ENCODE assay signal across 8 cellular contexts in genomic region chr16:30558789-30559377, GRCh38. TPM values are rescaled to one million over a fixed set of nuclear protein-coding genes. Genes with fewer than 3 reads are reported as not detected.
DNase-seq lines count a peak whose midpoint lies in the region; ATAC-seq, FAIRE-seq and TF ChIP-seq lines count a peak whose summit lies in the region.

No MANE protein-coding gene starts in this region.

- peaks cover 1% of the 10 kb centered on the region for H4K20me1 ChIP-seq in astrocyte (ENCODE audit: insufficient read depth, low read length)

- DNase-seq in activated naive CD4-positive, alpha-beta T cell treated with anti-CD3 and anti-CD28 coated beads for 36 hours, result no peak
- DNase-seq in activated naive CD4-positive, alpha-beta T cell treated with anti-CD3 and anti-CD28 coated beads, Interleukin-2, amount 50 U/mL, for 16 hours, result no peak
- DNase-seq in astrocyte (ENCODE audit: low read depth) (no peak), lower lobe of right lung (no peak), tibial nerve (ENCODE audit: low spot score in 2 of 2) (no peak), glomerular visceral epithelial cell (ENCODE audit: extremely low spot score) (no peak), GM20000 (ENCODE audit: low spot score) (no peak)

- peak overlapping the region; percentile 64 for H3K9ac ChIP-seq in astrocyte (ENCODE audit: low read length)

- H3K4me1 Mint-ChIP-seq in activated naive CD4-positive, alpha-beta T cell treated with anti-CD3 and anti-CD28 coated beads for 36 hours (ENCODE audit: low read depth), result peaks cover 27% of the 10 kb centered on the region
- peaks cover 5% of the 10 kb centered on the region for H3K4me1 Mint-ChIP-seq in astrocyte (ENCODE audit: low read depth, unreplicated experiment)

- H3K27me3 Mint-ChIP-seq in activated naive CD4-positive, alpha-beta T cell treated with anti-CD3 and anti-CD28 coated beads for 36 hours (ENCODE audit: low read depth), result no peaks in the 10 kb centered on the region
- peaks cover 3% of the 10 kb centered on the region for H3K27me3 Mint-ChIP-seq in astrocyte (ENCODE audit: low read depth, unreplicated experiment)

- intact Hi-C loops in activated naive CD4-positive, alpha-beta T cell treated with anti-CD3 and anti-CD28 coated beads for 36 hours (cut with micrococcal nuclease), result loop anchor here (1.0 to 10.0 kb wide), 5 partner anchors 13 to 366 kb away; partner anchors contain the start of genes FBXL19, SRCAP, ZNF747 and ZNF785
- intact Hi-C loops in lower lobe of right lung (cut with DNase I), result no loop called here

- H3K9me3 ChIP-seq in astrocyte (ENCODE audit: insufficient read depth, low read depth, low read length), result no peaks in the 10 kb centered on the region
- no peaks in the 10 kb centered on the region for H3K9me3 ChIP-seq in lower lobe of right lung
- H3K9me3 ChIP-seq in tibial nerve, result no peaks in the 10 kb centered on the region

- H3K4me1 ChIP-seq in astrocyte (ENCODE audit: insufficient read depth, low read length), result peaks cover 9% of the 10 kb centered on the region
- H3K4me1 ChIP-seq in lower lobe of right lung, result peaks cover 26% of the 10 kb centered on the region
- H3K4me1 ChIP-seq in tibial nerve, result peaks cover 0 to 29% (median 9%) of the 10 kb centered on the region in 4 donors

- no peak for ATAC-seq in lower lobe of right lung
- ATAC-seq in HG02571 (IDR thresholded peaks at IDR 0.05; ENCODE audit: unreplicated experiment), result no peak

- peak overlapping the region; percentile 90 for H3K27ac Mint-ChIP-seq in activated naive CD4-positive, alpha-beta T cell treated with anti-CD3 and anti-CD28 coated beads for 36 hours
- H3K27ac Mint-ChIP-seq in astrocyte (ENCODE audit: unreplicated experiment), result peak overlapping the region; percentile 82

- H3K4me3 ChIP-seq in astrocyte (ENCODE audit: insufficient read depth, low read depth, low read length), result peak overlapping the region; percentile 78
- H3K4me3 ChIP-seq in lower lobe of right lung, result peak overlapping the region; percentile 92
- peak overlapping the region; percentile 34 to 90 (median 73) for H3K4me3 ChIP-seq in tibial nerve

- peak overlapping the region; percentile 88 for H3K4me2 ChIP-seq in astrocyte (ENCODE audit: low read length)

- peak overlapping the region; percentile 89 for H2AFZ ChIP-seq in astrocyte (ENCODE audit: low read depth, low read length)

- WGBS in tibial nerve, 2 donors, result 78 to 81% methylated on average over 21 of the region's 21 CpGs

- H3K27me3 ChIP-seq in astrocyte (ENCODE audit: insufficient read depth, low read length) (no peaks in the 10 kb centered on the region), lower lobe of right lung (ENCODE audit: low read depth) (no peaks in the 10 kb centered on the region), tibial nerve (no peaks in the 10 kb centered on the region)

- TF ChIP-seq EP300 in tibial nerve (IDR thresholded peaks at IDR 0.05), result no peak

- H3K27ac ChIP-seq in astrocyte (ENCODE audit: low read depth, low read length) (peak overlapping the region; percentile 55), lower lobe of right lung (peak overlapping the region; percentile 98), tibial nerve (peak overlapping the region; percentile 75 to 95 (median 92))

- CTCF ChIA-PET in activated naive CD4-positive, alpha-beta T cell treated with anti-CD3 and anti-CD28 coated beads for 36 hours (lab: Charles Lee), result interaction anchor here (0.8 to 2.8 kb wide), 7 partner anchors 9 to 110 kb away, joined by 3 to 17 read pairs (median 4); no protein-coding TSS in a partner anchor

- H3K36me3 Mint-ChIP-seq in activated naive CD4-positive, alpha-beta T cell treated with anti-CD3 and anti-CD28 coated beads for 36 hours (ENCODE audit: low read depth), result peaks cover 19% of the 10 kb centered on the region
- H3K36me3 Mint-ChIP-seq in astrocyte (ENCODE audit: low read depth, unreplicated experiment), result no peaks in the 10 kb centered on the region

- FAIRE-seq in astrocyte (lab: Jason Lieb, UNC), result no peak

- peak overlapping the region; percentile 84 for H3K4me3 Mint-ChIP-seq in activated naive CD4-positive, alpha-beta T cell treated with anti-CD3 and anti-CD28 coated beads for 36 hours
- peak overlapping the region; percentile 85 for H3K4me3 Mint-ChIP-seq in astrocyte (ENCODE audit: unreplicated experiment)

- H3K9me3 Mint-ChIP-seq in activated naive CD4-positive, alpha-beta T cell treated with anti-CD3 and anti-CD28 coated beads for 36 hours, result no peaks in the 10 kb centered on the region
- H3K9me3 Mint-ChIP-seq in astrocyte (ENCODE audit: unreplicated experiment), result no peaks in the 10 kb centered on the region

- no peak for TF ChIP-seq CTCF in astrocyte (IDR thresholded peaks at IDR 0.05; ENCODE audit: insufficient read depth, low read depth, low read length)
- TF ChIP-seq CTCF in lower lobe of right lung (IDR thresholded peaks at IDR 0.05), result no peak
- TF ChIP-seq CTCF in tibial nerve (IDR thresholded peaks at IDR 0.05), result no peak
- TF ChIP-seq CTCF in GM20000 (IDR thresholded peaks at IDR 0.05; ENCODE audit: extremely low read depth, missing control alignments), result no peak

- no peak for TF ChIP-seq POLR2A in tibial nerve (IDR thresholded peaks at IDR 0.05)

- H3K36me3 ChIP-seq in astrocyte (ENCODE audit: insufficient read depth, low read length), result no peaks in the 10 kb centered on the region
- peaks cover 28% of the 10 kb centered on the region for H3K36me3 ChIP-seq in lower lobe of right lung
- peaks cover 0 to 27% (median 6%) of the 10 kb centered on the region in 3 donors for H3K36me3 ChIP-seq in tibial nerve

- H3K79me2 ChIP-seq in astrocyte (ENCODE audit: insufficient read depth, low read length), result peaks cover 20% of the 10 kb centered on the region

RNA-seq across cellular contexts. Expression of gene ZNF764, which starts 0.7 kb away (rescaled TPM):
- total RNA-seq in activated naive CD4-positive, alpha-beta T cell treated with anti-CD3 and anti-CD28 coated beads for 36 hours, result 1 to 10 TPM; 7.6 to 9.5 TPM
- total RNA-seq in astrocyte, result 6.9 and 8.5 TPM in 2 replicates
- total RNA-seq in lower lobe of right lung, result 8.4 TPM
- total RNA-seq in tibial nerve, result 10 to 100 TPM; 12.5 to 16.7 (median 15.3) TPM

RNA-seq across cellular contexts. Expression of gene ZNF688, which starts 12.6 kb away (rescaled TPM):
- 1 to 10 TPM; 3.7 to 3.9 TPM for total RNA-seq in activated naive CD4-positive, alpha-beta T cell treated with anti-CD3 and anti-CD28 coated beads for 36 hours
- total RNA-seq in astrocyte (5.4 and 5.9 TPM in 2 replicates), lower lobe of right lung (13.5 TPM), tibial nerve (10 to 100 TPM; 15.7 to 28.6 (median 22.9) TPM)

RNA-seq across cellular contexts. Expression of gene ZNF747, which starts 24.2 kb away (rescaled TPM):
- 1 to 10 TPM; 5.1 to 6.1 TPM for total RNA-seq in activated naive CD4-positive, alpha-beta T cell treated with anti-CD3 and anti-CD28 coated beads for 36 hours
- 5.2 and 6.6 TPM in 2 replicates for total RNA-seq in astrocyte
- 9.3 TPM for total RNA-seq in lower lobe of right lung
- 10 to 100 TPM; 17.4 to 22.2 (median 19.6) TPM for total RNA-seq in tibial nerve

RNA-seq across cellular contexts. Expression of gene ZNF785, which starts 26.6 kb away (rescaled TPM):
- 10 to 100 TPM; 11.9 to 13.2 TPM for total RNA-seq in activated naive CD4-positive, alpha-beta T cell treated with anti-CD3 and anti-CD28 coated beads for 36 hours
- 9.3 and 9.7 TPM in 2 replicates for total RNA-seq in astrocyte
- 16.2 TPM for total RNA-seq in lower lobe of right lung
- 10 to 100 TPM; 12.0 to 17.1 (median 14.9) TPM for total RNA-seq in tibial nerve

RNA-seq across cellular contexts. Expression of gene ZNF768, which starts 32.5 kb away (rescaled TPM):
- 1 to 10 TPM; 7.8 to 8.3 TPM for total RNA-seq in activated naive CD4-positive, alpha-beta T cell treated with anti-CD3 and anti-CD28 coated beads for 36 hours
- 23.1 and 26.6 TPM in 2 replicates for total RNA-seq in astrocyte
- total RNA-seq in lower lobe of right lung, result 24.9 TPM
- 10 to 100 TPM; 22.8 to 40.2 (median 31.8) TPM for total RNA-seq in tibial nerve
